8 cellular contexts compared by ENCODE assay signal in genomic region chr13:95301135-95301946, GRCh38. TPM values are rescaled to one million over a fixed set of nuclear protein-coding genes. Genes with fewer than 3 reads are reported as not detected.
A peak's percentile ranks its signal among the peaks of the same experiment; 100 is the strongest.
DNase-seq lines count a peak whose midpoint lies in the region; ATAC-seq and TF ChIP-seq lines count a peak whose summit lies in the region.

TSS of gene ABCC4 (minus strand) at chr13:95301451. CDS start at chr13:95301314, 137 bp downstream.

- intact Hi-C loops in MCF 10A (cut with micrococcal nuclease) = loop anchor here (1.0 to 2.0 kb wide), 3 partner anchors 79 to 235 kb away; no protein-coding TSS in a partner anchor

- H3K36me3 Mint-ChIP-seq in MCF 10A (ENCODE audit: insufficient read depth, unreplicated experiment) (no peaks in the 10 kb centered on the region), immature natural killer cell (no peaks in the 10 kb centered on the region)

- H3K4me3 Mint-ChIP-seq in MCF 10A (ENCODE audit: unreplicated experiment) = peak within 1 kb of the TSS; percentile 75
- peak within 1 kb of the TSS; percentile 87 to 94 (median 92) for H3K4me3 Mint-ChIP-seq in immature natural killer cell

- no peaks in the 10 kb centered on the region for H3K9me3 Mint-ChIP-seq in MCF 10A (ENCODE audit: unreplicated experiment)
- H3K9me3 Mint-ChIP-seq in immature natural killer cell = no peaks in the 10 kb centered on the region

- POLR2A ChIA-PET in MCF 10A (lab: Yijun Ruan, JAX) = interaction anchor here (0.8 to 1.1 kb wide), 4 partner anchors 9 to 375 kb away, joined by 3 to 8 read pairs (median 5); partner anchors contain the start of gene DNAJC3

- TSS peak; percentile 53 for BruUV-seq in MCF 10A (replicated peaks; lab: Mats Ljungman, UMichigan)

- peak within 1 kb of the TSS; percentile 41 for H3K27ac Mint-ChIP-seq in MCF 10A (ENCODE audit: low read depth, unreplicated experiment)
- peak within 1 kb of the TSS in 5 of 6 donors; percentile 4 to 77 (median 41) for H3K27ac Mint-ChIP-seq in immature natural killer cell

- ATAC-seq in HG02840 (IDR thresholded peaks at IDR 0.05; ENCODE audit: low FRiP score, unreplicated experiment) = peak; percentile 83

- CTCF ChIA-PET in MCF 10A (lab: Yijun Ruan, JAX) = interaction anchor here (0.5 to 7.6 kb wide), 10 partner anchors 13 to 533 kb away, joined by 3 to 153 read pairs (median 4); no protein-coding TSS in a partner anchor

- TF ChIP-seq CTCF in MCF 10A (IDR thresholded peaks at IDR 0.05; ENCODE audit: unreplicated experiment) = no peak

- H3K27me3 Mint-ChIP-seq in MCF 10A (ENCODE audit: insufficient read depth, unreplicated experiment) (no peaks in the 10 kb centered on the region), immature natural killer cell (ENCODE audit: low read depth in 3 of 3) (peaks cover 1 to 5% (median 4%) of the 10 kb centered on the region in 3 donors)

- DNase-seq in NCI-H1105 treated with DMSO at 0.1 percent for 48 hours (lab: John Stamatoyannopoulos, UW) (peak; percentile 65), NCI-H1105 (lab: John Stamatoyannopoulos, UW) (no peak), NCI-H2081 (lab: John Stamatoyannopoulos, UW) (peak; percentile 64 to 81), UCSD-AML1 (lab: John Stamatoyannopoulos, UW; ENCODE audit: unreplicated experiment) (peak; percentile 88), MCF 10A (ENCODE audit: unreplicated experiment) (peak; percentile 66), immature natural killer cell (peak; percentile 43 to 56 (median 55))
- DNase-seq in stimulated activated CD4-positive, alpha-beta T cell treated with anti-CD3 and anti-CD28 coated beads, Interleukin-12 subunit alpha, Interleukin-12 subunit beta, amount 100 ng/mL, for 24 hours (ENCODE audit: low read depth in 2 of 2) = peak; percentile 35 to 52

- H3K4me1 Mint-ChIP-seq in MCF 10A (ENCODE audit: insufficient read depth, unreplicated experiment) (peaks cover 10% of the 10 kb centered on the region), immature natural killer cell (peaks cover 19 to 26% of the 10 kb centered on the region in 2 donors)

RNA-seq across cellular contexts. Expression of gene ABCC4, which starts in this region (rescaled TPM):
- total RNA-seq in MCF 10A (2022) = 13.8 and 13.9 TPM in 2 replicates
- polyA plus RNA-seq in immature natural killer cell = 1 to 10 TPM; 2.8 to 3.9 (median 3.0) TPM
